ENCODE assay signal across 23 cellular contexts in the genomic region with DNA sequence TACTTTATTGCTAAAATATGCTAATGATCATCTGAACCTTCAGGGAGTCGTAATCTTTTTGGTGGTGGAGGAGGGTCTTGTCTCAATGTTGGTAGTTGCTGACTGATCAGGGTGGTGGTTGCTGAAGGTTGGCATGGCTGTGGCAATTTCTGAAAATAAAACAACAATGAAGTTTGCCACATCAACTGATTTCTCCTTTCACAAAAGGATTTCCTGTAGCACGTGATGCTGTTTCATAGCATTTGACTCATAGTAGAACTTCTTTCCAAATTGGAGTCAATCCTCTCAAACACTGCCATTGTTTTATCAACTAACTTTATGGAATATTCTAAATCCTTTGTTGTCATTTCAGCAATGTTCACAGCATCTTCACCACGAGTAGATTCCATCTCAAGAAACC.
"Had no signal": no experiment of that assay in that cellular context is flagged by ENCODE, and none has a peak within 500 bp of the region (broad histone marks: within the 10 kb centered on the region; RNA-seq: fewer than 3 reads in every experiment).

No MANE protein-coding gene starts in this region.

- H3K4me3 ChIP-seq: colonic mucosa, esophagus muscularis mucosa, lung, tibial artery had no signal

- ATAC-seq: activated CD4-positive, CD25-positive, alpha-beta regulatory T cell treated with anti-CD3 and anti-CD28 coated beads, Interleukin-2, amount 50 U/mL, for 24 hours; activated T-cell treated with anti-CD3 and anti-CD28 coated beads, Interleukin-2, amount 50 U/mL, for 4 hours; left lobe of liver had no signal

- DNase-seq: activated CD4-positive, alpha-beta T cell treated with anti-CD3 and anti-CD28 coated beads, Interleukin-2, amount 50 U/mL, for 1 hour; activated CD8-positive, alpha-beta memory T cell treated with anti-CD3 and anti-CD28 coated beads, Interleukin-2, amount 50 U/mL, for 4 hours; activated effector memory CD4-positive, alpha-beta T cell treated with Interleukin-2 at 50 U/mL for 16 hours; activated naive CD4-positive, alpha-beta T cell treated with anti-CD3 and anti-CD28 coated beads, Interleukin-2, amount 50 U/mL, for 16 hours; activated T-cell treated with anti-CD3 and anti-CD28 coated beads, Interleukin-2, amount 50 U/mL, for 4 hours; aorta; brain microvascular endothelial cell; colonic mucosa; effector CD4-positive, alpha-beta T cell; foreskin melanocyte; hypothalamus; nephron progenitor cell; nucleus accumbens; retina; stimulated activated CD4-positive, alpha-beta T cell treated with anti-CD3 and anti-CD28 coated beads, Interleukin-12 subunit alpha, Interleukin-12 subunit beta, amount 100 ng/mL, for 4 hours; stimulated activated CD4-positive, alpha-beta T cell treated with anti-CD3 and anti-CD28 coated beads, Interleukin-1b, Interleukin-23, amount 100 ng/mL, for 48 hours; stimulated activated naive CD4-positive, alpha-beta T cell treated with Interleukin-2 at 50 U/mL for 16 hours; substantia nigra; tibial artery had no signal
